Comparison of ENCODE assay signal across 7 cellular contexts in the genomic region with DNA sequence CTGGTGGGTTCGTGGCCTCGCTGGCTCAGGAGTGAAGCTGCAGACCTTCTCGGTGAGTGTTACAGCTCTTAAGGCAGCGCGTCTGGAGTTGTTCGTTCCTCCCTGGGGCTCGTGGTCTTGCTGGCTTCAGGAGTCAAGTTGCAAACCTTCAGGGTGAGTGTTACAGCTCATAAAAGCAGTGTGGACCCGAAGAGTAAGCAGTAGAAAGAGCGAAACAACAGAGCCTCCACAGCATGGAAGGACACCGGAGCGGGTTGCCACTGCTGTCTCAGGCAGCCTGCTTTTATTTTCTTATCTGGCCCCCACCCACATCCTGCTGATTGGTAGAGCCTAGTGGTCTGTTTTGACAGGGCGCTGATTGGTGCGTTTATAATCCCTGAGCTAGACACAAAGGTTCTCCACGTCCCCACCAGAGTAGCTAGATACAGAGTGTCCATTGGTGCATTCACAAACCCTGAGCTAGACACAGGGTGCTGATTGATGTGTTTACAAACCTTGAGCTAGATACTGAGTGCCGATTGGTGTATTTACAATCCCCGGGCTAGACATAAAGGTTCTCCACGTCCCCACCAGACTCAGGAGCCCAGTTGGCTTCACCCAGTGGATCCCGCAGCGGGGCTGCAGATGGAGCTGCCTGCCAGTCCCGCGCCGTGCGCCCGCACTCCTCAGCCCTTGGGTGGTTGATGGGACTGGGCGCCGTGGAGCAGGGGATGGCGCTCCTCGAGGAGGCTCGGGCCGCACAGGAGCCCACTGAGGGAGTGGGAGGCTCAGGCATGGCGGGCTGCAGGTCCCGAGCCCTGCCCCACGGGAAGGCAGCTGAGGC.
DNase-seq lines count a peak whose midpoint lies in the region; ATAC-seq, FAIRE-seq and TF ChIP-seq lines count a peak whose summit lies in the region.
"Not testable (repeated sequence)": the region's sequence is repeated elsewhere in the genome, so short reads cannot be mapped to it uniquely, and the experiment has no call there.

No MANE protein-coding gene starts in this region.

- peak; percentile 89 for ATAC-seq in Panc1

- H3K27ac ChIP-seq in Panc1 (ENCODE audit: low read length) (peak overlapping the region; percentile 74), esophagus muscularis mucosa (replicated peaks in 1 of 4) (peak overlapping the region; percentile 66 to 79 (median 73)), spleen (peak overlapping the region in 3 of 8 donors; percentile 26 to 65 (median 36))
- H3K27ac ChIP-seq in astrocyte (ENCODE audit: low read depth, low read length) = not testable (repeated sequence)

- WGBS in esophagus muscularis mucosa = 76% methylated on average over 17 of the region's 33 CpGs
- 62 to 94% (median 73%) methylated on average over 15 to 33 of the region's 33 CpGs for WGBS in spleen, 5 donors

- H3K27me3 Mint-ChIP-seq in astrocyte (ENCODE audit: low read depth, unreplicated experiment); nephron (ENCODE audit: low read depth): not testable (repeated sequence)

- in situ Hi-C loops in Panc1 (cut with HindIII; ENCODE audit: low pct_unique_long_range_greater_than_20kb, low sequenced_read_pairs) = not testable (repeated sequence)

- not testable (repeated sequence) for BruUV-seq in Panc1 (replicated peaks; lab: Mats Ljungman, UMichigan)

- TF ChIP-seq EP300 in esophagus muscularis mucosa (IDR thresholded peaks at IDR 0.05) = not testable (repeated sequence)

- H3K27ac Mint-ChIP-seq in astrocyte (ENCODE audit: unreplicated experiment) = not testable (repeated sequence)
- H3K27ac Mint-ChIP-seq in nephron = peak overlapping the region in 1 of 3 experiments; percentile 26

- H3K4me3 Mint-ChIP-seq in astrocyte (ENCODE audit: unreplicated experiment) = peak overlapping the region; percentile 64
- H3K4me3 Mint-ChIP-seq in nephron = peak overlapping the region; percentile 23 to 50 (median 40)

- not testable (repeated sequence) for H4K20me1 ChIP-seq in astrocyte (ENCODE audit: insufficient read depth, low read length)

- TF ChIP-seq CTCF in Panc1 (IDR thresholded peaks at IDR 0.05); astrocyte (IDR thresholded peaks at IDR 0.05; ENCODE audit: insufficient read depth, low read depth, low read length); esophagus muscularis mucosa (IDR thresholded peaks at IDR 0.05); kidney epithelial cell (IDR thresholded peaks at IDR 0.05; ENCODE audit: insufficient read depth, low read length, poor library complexity, severe bottlenecking); nephron (IDR thresholded peaks at IDR 0.05; ENCODE audit: unreplicated experiment in 3 of 3); spleen (IDR thresholded peaks at IDR 0.05 in 8 of 11, conservative IDR thresholded peaks at IDR 0.05 in 3 of 11): not testable (repeated sequence)

- H3K4me1 ChIP-seq in Panc1 (ENCODE audit: control insufficient read depth, insufficient read depth, low read length); astrocyte (ENCODE audit: insufficient read depth, low read length); spleen: not testable (repeated sequence)
- peaks cover 3 to 29% (median 14%) of the 10 kb centered on the region in 4 donors for H3K4me1 ChIP-seq in esophagus muscularis mucosa

- H3K9ac ChIP-seq in astrocyte (ENCODE audit: low read length) = not testable (repeated sequence)

- H2AFZ ChIP-seq in astrocyte (ENCODE audit: low read depth, low read length) = peak overlapping the region; percentile 27

- intact Hi-C loops in Panc1 (cut with micrococcal nuclease; ENCODE audit: unreplicated experiment); esophagus muscularis mucosa (cut with DNase I); spleen (cut with DNase I; ENCODE audit: low total_unique reads): not testable (repeated sequence)

- peak overlapping the region; percentile 27 for H3K4me2 ChIP-seq in astrocyte (ENCODE audit: low read length)

- not testable (repeated sequence) for DNase-seq in H7; Panc1 (ENCODE audit: low read depth, low spot score); astrocyte (ENCODE audit: low read depth); esophagus muscularis mucosa (ENCODE audit: extremely low spot score); kidney epithelial cell (ENCODE audit: low read depth)
- DNase-seq in spleen = peak; percentile 74

- not testable (repeated sequence) for H3K27me3 ChIP-seq in H7 (ENCODE audit: control insufficient read depth, insufficient read depth, low read length); Panc1 (ENCODE audit: control insufficient read depth, insufficient read depth, low read length); astrocyte (ENCODE audit: insufficient read depth, low read length); esophagus muscularis mucosa; kidney epithelial cell (ENCODE audit: control insufficient read depth, insufficient read depth, low read length)
- H3K27me3 ChIP-seq in spleen (replicated peaks in 1 of 7) = peaks cover 0 to 38% (median 5%) of the 10 kb centered on the region in 7 donors

- H3K4me3 ChIP-seq in H7 (ENCODE audit: insufficient read depth, low read depth, low read length) (peak overlapping the region; percentile 19; the same call in 1 of the 2 replicates), Panc1 (ENCODE audit: low read depth in 2 of 2, low read length in 2 of 2) (peak overlapping the region; percentile 60 to 77), esophagus muscularis mucosa (peak overlapping the region; percentile 50 to 65 (median 56)), kidney epithelial cell (ENCODE audit: low read depth, low read length) (peak overlapping the region; percentile 24), spleen (peak overlapping the region in 6 of 8 donors; percentile 16 to 58 (median 32))
- H3K4me3 ChIP-seq in astrocyte (ENCODE audit: insufficient read depth, low read depth, low read length) = not testable (repeated sequence)

- H3K9me3 Mint-ChIP-seq in astrocyte (ENCODE audit: unreplicated experiment); nephron: not testable (repeated sequence)

- not testable (repeated sequence) for FAIRE-seq in astrocyte (lab: Jason Lieb, UNC)

- not testable (repeated sequence) for H3K36me3 Mint-ChIP-seq in astrocyte (ENCODE audit: low read depth, unreplicated experiment); nephron (ENCODE audit: low read depth)

- H3K9me3 ChIP-seq in Panc1 (ENCODE audit: control insufficient read depth, insufficient read depth, low read depth, low read length); astrocyte (ENCODE audit: insufficient read depth, low read depth, low read length); esophagus muscularis mucosa; spleen: not testable (repeated sequence)

- CTCF ChIA-PET in Panc1 (lab: Charles Lee) = not testable (repeated sequence)

- POLR2A ChIA-PET in Panc1 (lab: Charles Lee) = not testable (repeated sequence)

- TF ChIP-seq POLR2A in esophagus muscularis mucosa (IDR thresholded peaks at IDR 0.05; ENCODE audit: low read depth); spleen (IDR thresholded peaks at IDR 0.05): not testable (repeated sequence)

- not testable (repeated sequence) for H3K36me3 ChIP-seq in H7 (replicated peaks; ENCODE audit: control insufficient read depth, insufficient read depth, low read length); Panc1 (ENCODE audit: control insufficient read depth, insufficient read depth, low read length); astrocyte (ENCODE audit: insufficient read depth, low read length); esophagus muscularis mucosa; kidney epithelial cell (ENCODE audit: control insufficient read depth, insufficient read depth, low read length); spleen

- H3K79me2 ChIP-seq in astrocyte (ENCODE audit: insufficient read depth, low read length) = not testable (repeated sequence)

- not testable (repeated sequence) for H3K4me1 Mint-ChIP-seq in astrocyte (ENCODE audit: low read depth, unreplicated experiment); nephron
